Comparison of ENCODE assay signal across 21 cellular contexts in the genomic region with DNA sequence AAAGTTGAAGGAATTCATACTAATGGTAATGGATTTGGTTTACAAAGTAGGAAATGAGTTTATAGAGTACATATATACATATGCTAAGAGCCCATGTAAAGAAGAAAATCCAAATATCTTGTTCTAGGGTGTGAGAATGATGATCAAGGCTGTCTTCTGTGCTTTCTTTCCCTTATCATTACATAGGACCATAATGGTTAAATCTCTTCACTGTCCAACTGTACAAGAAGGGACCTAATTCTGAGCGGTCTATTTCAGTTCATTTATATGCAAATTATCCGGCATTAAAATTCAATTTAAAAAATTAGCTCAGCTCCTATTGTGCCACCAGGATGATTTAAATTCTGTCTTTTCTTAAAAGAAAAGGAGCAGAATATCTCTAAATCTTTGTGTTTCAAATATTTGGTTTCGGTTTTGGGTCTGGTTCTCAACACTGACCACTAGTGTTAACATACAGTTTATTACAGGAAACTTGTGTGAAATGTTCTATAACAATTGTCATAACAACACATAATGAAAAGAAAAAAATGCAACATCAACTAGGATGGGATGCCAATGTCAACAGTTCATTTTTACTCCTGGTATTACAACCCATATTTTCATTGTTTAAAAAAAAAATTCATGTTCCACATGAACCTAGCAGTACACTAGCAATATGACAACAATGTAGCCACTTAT. TPM values are rescaled to one million over a fixed set of nuclear protein-coding genes. Genes with fewer than 3 reads are reported as not detected.
DNase-seq lines count a peak whose midpoint lies in the region; ATAC-seq and TF ChIP-seq lines count a peak whose summit lies in the region.
"Had no signal": no experiment of that assay in that cellular context is flagged by ENCODE, and none has a peak within 500 bp of the region (broad histone marks: within the 10 kb centered on the region; RNA-seq: fewer than 3 reads in every experiment).

No MANE protein-coding gene starts in this region.

- H3F3A ChIP-seq in PC-9 (ENCODE audit: insufficient read depth, low read depth), result no peaks in the 10 kb centered on the region

- no peak for ATAC-seq in activated CD8-positive, alpha-beta memory T cell treated with anti-CD3 and anti-CD28 coated beads, Interleukin-2, amount 10 ng/mL, durations not matched to agents 7 days and 5 days
- ATAC-seq: activated naive CD8-positive, alpha-beta T cell treated with anti-CD3 and anti-CD28 coated beads, Interleukin-2, amount 50 U/mL, for 24 hours; gastroesophageal sphincter; left colon; sciatic nerve had no signal

- no peak overlapping the region for H2AFZ ChIP-seq in PC-9

- H3K9ac ChIP-seq in endocrine pancreas (ENCODE audit: control insufficient read depth, insufficient read depth, low read length), result no peak overlapping the region

- no TSS peak for BruUV-seq in PC-9 (replicated peaks; lab: Mats Ljungman, UMichigan)

- H3K4me3 ChIP-seq in PC-9 (no peak overlapping the region; the same call in 1 of the 2 replicates), endocrine pancreas (ENCODE audit: control insufficient read depth, insufficient read depth, low read length) (peak overlapping the region; percentile 5)
- H3K4me3 ChIP-seq: gastroesophageal sphincter had no signal

- H3K27me3 Mint-ChIP-seq in activated CD8-positive, alpha-beta memory T cell treated with anti-CD3 and anti-CD28 coated beads, Interleukin-2, amount 10 ng/mL, durations not matched to agents 7 days and 5 days, result no peaks in the 10 kb centered on the region
- peaks cover 0 to 1% (median 0%) of the 10 kb centered on the region in 3 donors for H3K27me3 Mint-ChIP-seq in CD14-positive monocyte (ENCODE audit: low read depth in 3 of 3)
- H3K27me3 Mint-ChIP-seq: activated naive CD8-positive, alpha-beta T cell treated with anti-CD3 and anti-CD28 coated beads, Interleukin-2, amount 50 U/mL, for 24 hours had no signal

- H3K4me2 ChIP-seq in PC-9, result peak overlapping the region; percentile 23; the same call in 1 of the 2 replicates

- no peaks in the 10 kb centered on the region for H4K20me1 ChIP-seq in PC-9 (ENCODE audit: insufficient read depth)

- no peaks in the 10 kb centered on the region for H3K9me3 ChIP-seq in PC-9 (ENCODE audit: insufficient read depth, low read depth)
- no peaks in the 10 kb centered on the region for H3K9me3 ChIP-seq in endocrine pancreas (ENCODE audit: control insufficient read depth, low read length)
- H3K9me3 ChIP-seq: gastroesophageal sphincter had no signal

- TF ChIP-seq CTCF in PC-9 (conservative IDR thresholded peaks at IDR 0.05), result no peak
- no peak for TF ChIP-seq CTCF in CD14-positive monocyte (IDR thresholded peaks at IDR 0.05)

- CTCF ChIA-PET in PC-9 (lab: Charles Lee), result no interaction called here
- CTCF ChIA-PET in activated CD8-positive, alpha-beta memory T cell treated with anti-CD3 and anti-CD28 coated beads, Interleukin-2, amount 10 ng/mL, durations not matched to agents 7 days and 5 days (lab: Charles Lee), result no interaction called here

- intact Hi-C loops in PC-9 (cut with micrococcal nuclease; ENCODE audit: unreplicated experiment), result no loop called here
- intact Hi-C loops in CD14-positive monocyte (cut with micrococcal nuclease), result no loop called here

- H3K36me3 ChIP-seq in PC-9 (ENCODE audit: low read depth) (no peaks in the 10 kb centered on the region), endocrine pancreas (ENCODE audit: control insufficient read depth, insufficient read depth, low read length) (no peaks in the 10 kb centered on the region)
- H3K36me3 ChIP-seq: gastroesophageal sphincter had no signal

- no peaks in the 10 kb centered on the region for H3K4me1 Mint-ChIP-seq in activated CD8-positive, alpha-beta memory T cell treated with anti-CD3 and anti-CD28 coated beads, Interleukin-2, amount 10 ng/mL, durations not matched to agents 7 days and 5 days
- no peaks in the 10 kb centered on the region for H3K4me1 Mint-ChIP-seq in CD14-positive monocyte
- H3K4me1 Mint-ChIP-seq: activated naive CD8-positive, alpha-beta T cell treated with anti-CD3 and anti-CD28 coated beads, Interleukin-2, amount 50 U/mL, for 24 hours; H9 had no signal

- H3K27me3 ChIP-seq in PC-9 (ENCODE audit: insufficient read depth, low read depth), result no peaks in the 10 kb centered on the region
- no peaks in the 10 kb centered on the region for H3K27me3 ChIP-seq in endocrine pancreas (ENCODE audit: control insufficient read depth, insufficient read depth, low read length)
- H3K27me3 ChIP-seq: gastroesophageal sphincter had no signal

- no peak overlapping the region for H3K4me3 Mint-ChIP-seq in activated CD8-positive, alpha-beta memory T cell treated with anti-CD3 and anti-CD28 coated beads, Interleukin-2, amount 10 ng/mL, durations not matched to agents 7 days and 5 days
- H3K4me3 Mint-ChIP-seq in CD14-positive monocyte, result no peak overlapping the region
- H3K4me3 Mint-ChIP-seq: activated naive CD8-positive, alpha-beta T cell treated with anti-CD3 and anti-CD28 coated beads, Interleukin-2, amount 50 U/mL, for 24 hours; H9; T-helper 1 cell treated with Interleukin-12 subunit alpha and Interleukin-12 subunit beta and Interleukin-4 antibody, amounts not matched to agents 30 μg/mL and 1 μg/mL, for 36 hours had no signal

- no peaks in the 10 kb centered on the region for H3K9me2 ChIP-seq in PC-9 (ENCODE audit: insufficient read depth)

- no peaks in the 10 kb centered on the region for H3K79me2 ChIP-seq in PC-9 (ENCODE audit: low read depth)

- no peaks in the 10 kb centered on the region for H3K4me1 ChIP-seq in PC-9 (replicated peaks; ENCODE audit: insufficient read depth)
- no peaks in the 10 kb centered on the region for H3K4me1 ChIP-seq in endocrine pancreas (ENCODE audit: control insufficient read depth, insufficient read depth, low read length)
- H3K4me1 ChIP-seq: gastroesophageal sphincter had no signal

- H3K27ac Mint-ChIP-seq in activated CD8-positive, alpha-beta memory T cell treated with anti-CD3 and anti-CD28 coated beads, Interleukin-2, amount 10 ng/mL, durations not matched to agents 7 days and 5 days, result no peak overlapping the region
- H3K27ac Mint-ChIP-seq in CD14-positive monocyte, result no peak overlapping the region
- H3K27ac Mint-ChIP-seq: activated naive CD8-positive, alpha-beta T cell treated with anti-CD3 and anti-CD28 coated beads, Interleukin-2, amount 50 U/mL, for 24 hours; H9; T-helper 1 cell treated with Interleukin-12 subunit alpha and Interleukin-12 subunit beta and Interleukin-4 antibody, amounts not matched to agents 30 μg/mL and 1 μg/mL, for 36 hours had no signal

- H3K9me3 Mint-ChIP-seq in activated CD8-positive, alpha-beta memory T cell treated with anti-CD3 and anti-CD28 coated beads, Interleukin-2, amount 10 ng/mL, durations not matched to agents 7 days and 5 days (ENCODE audit: low read depth), result no peaks in the 10 kb centered on the region
- H3K9me3 Mint-ChIP-seq in CD14-positive monocyte, result peaks cover 0 to 2% (median 0%) of the 10 kb centered on the region in 7 donors
- H3K9me3 Mint-ChIP-seq: T-helper 1 cell treated with Interleukin-12 subunit alpha and Interleukin-12 subunit beta and Interleukin-4 antibody, amounts not matched to agents 30 μg/mL and 1 μg/mL, for 36 hours had no signal

- DNase-seq in ACHN (peak; percentile 36), H4 (ENCODE audit: low spot score) (peak; percentile 56), PC-9 (no peak), CD14-positive monocyte (ENCODE audit: low spot score) (no peak), LoVo (ENCODE audit: low spot score) (no peak)
- no peak for DNase-seq in activated CD8-positive, alpha-beta memory T cell treated with anti-CD3 and anti-CD28 coated beads, Interleukin-2, amount 10 ng/mL, durations not matched to agents 7 days and 5 days
- DNase-seq: activated CD4-positive, CD25-positive, alpha-beta regulatory T cell; activated naive CD8-positive, alpha-beta T cell treated with anti-CD3 and anti-CD28 coated beads, Interleukin-2, amount 50 U/mL, for 24 hours; DMS 273 treated with DMSO at 0.1 percent for 48 hours; dorsolateral prefrontal cortex; H9; left colon; NCI-H2081; NCI-H526; occipital lobe had no signal

- POLR2A ChIA-PET in PC-9 (lab: Charles Lee; ENCODE audit: unreplicated experiment), result no interaction called here

- in situ Hi-C loops in ACHN (cut with HindIII; ENCODE audit: low pct_ligation_motif_present, low pct_unique_long_range_greater_than_20kb, low sequenced_read_pairs), result no loop called here

- H3K27ac ChIP-seq in PC-9, result no peak overlapping the region
- H3K27ac ChIP-seq: dorsolateral prefrontal cortex, gastroesophageal sphincter had no signal

- H3K36me3 Mint-ChIP-seq in activated CD8-positive, alpha-beta memory T cell treated with anti-CD3 and anti-CD28 coated beads, Interleukin-2, amount 10 ng/mL, durations not matched to agents 7 days and 5 days, result no peaks in the 10 kb centered on the region
- H3K36me3 Mint-ChIP-seq in CD14-positive monocyte, result no peaks in the 10 kb centered on the region

RNA-seq across cellular contexts. Expression of a gene that starts 16.8 kb away (rescaled TPM):
- total RNA-seq in H4 (2014; rRNA removed; shearing (Covaris generic)), result not detected in 2 replicates
- total RNA-seq in PC-9 (2021), result not detected in 2 replicates
- total RNA-seq in activated CD8-positive, alpha-beta memory T cell treated with anti-CD3 and anti-CD28 coated beads, Interleukin-2, amount 10 ng/mL, durations not matched to agents 7 days and 5 days, result not detected
- polyA plus RNA-seq in CD14-positive monocyte, result not detected
- total RNA-seq: dorsolateral prefrontal cortex, gastroesophageal sphincter, H9, left colon, occipital lobe, sciatic nerve had no signal
- polyA plus RNA-seq: BJ, esophagus had no signal

RNA-seq across cellular contexts. Expression of a gene that starts 27.1 kb away (rescaled TPM):
- total RNA-seq in H4 (2014; rRNA removed; shearing (Covaris generic)), result not detected in 2 replicates
- total RNA-seq in PC-9 (2021), result not detected in 2 replicates
- total RNA-seq in activated CD8-positive, alpha-beta memory T cell treated with anti-CD3 and anti-CD28 coated beads, Interleukin-2, amount 10 ng/mL, durations not matched to agents 7 days and 5 days, result not detected
- polyA plus RNA-seq in CD14-positive monocyte, result not detected
- total RNA-seq: dorsolateral prefrontal cortex, gastroesophageal sphincter, H9, left colon, occipital lobe, sciatic nerve had no signal
- polyA plus RNA-seq: BJ, esophagus had no signal

RNA-seq across cellular contexts. Expression of a gene that starts 27.8 kb away (rescaled TPM):
- total RNA-seq in H4 (2014; rRNA removed; shearing (Covaris generic)), result not detected in 2 replicates
- total RNA-seq in PC-9 (2021), result not detected in 2 replicates
- total RNA-seq in activated CD8-positive, alpha-beta memory T cell treated with anti-CD3 and anti-CD28 coated beads, Interleukin-2, amount 10 ng/mL, durations not matched to agents 7 days and 5 days, result not detected
- not detected for polyA plus RNA-seq in CD14-positive monocyte
- total RNA-seq: dorsolateral prefrontal cortex, gastroesophageal sphincter, H9, left colon, occipital lobe, sciatic nerve had no signal
- polyA plus RNA-seq: BJ, esophagus had no signal

RNA-seq across cellular contexts. Expression of a gene that starts 54.4 kb away (rescaled TPM):
- not detected in 2 replicates for total RNA-seq in H4 (2014; rRNA removed; shearing (Covaris generic))
- not detected in 2 replicates for total RNA-seq in PC-9 (2021)
- not detected for total RNA-seq in activated CD8-positive, alpha-beta memory T cell treated with anti-CD3 and anti-CD28 coated beads, Interleukin-2, amount 10 ng/mL, durations not matched to agents 7 days and 5 days
- polyA plus RNA-seq in CD14-positive monocyte, result not detected
- total RNA-seq: dorsolateral prefrontal cortex, gastroesophageal sphincter, H9, left colon, occipital lobe, sciatic nerve had no signal
- polyA plus RNA-seq: BJ, esophagus had no signal

Comparison
In these comparisons a context has a peak if more than half of its experiments do, and no peak if none do; other contexts are left out.
1. DNase-seq: peak in ACHN (single experiment) and H4 (single experiment); none in PC-9 (0 of 2), activated CD8-positive, alpha-beta memory T cell treated with anti-CD3 and anti-CD28 coated beads, Interleukin-2, amount 10 ng/mL, durations not matched to agents 7 days and 5 days (single experiment), CD14-positive monocyte (single experiment) and LoVo (single experiment).